Comparison of ENCODE assay signal across 22 cellular contexts in the genomic region with DNA sequence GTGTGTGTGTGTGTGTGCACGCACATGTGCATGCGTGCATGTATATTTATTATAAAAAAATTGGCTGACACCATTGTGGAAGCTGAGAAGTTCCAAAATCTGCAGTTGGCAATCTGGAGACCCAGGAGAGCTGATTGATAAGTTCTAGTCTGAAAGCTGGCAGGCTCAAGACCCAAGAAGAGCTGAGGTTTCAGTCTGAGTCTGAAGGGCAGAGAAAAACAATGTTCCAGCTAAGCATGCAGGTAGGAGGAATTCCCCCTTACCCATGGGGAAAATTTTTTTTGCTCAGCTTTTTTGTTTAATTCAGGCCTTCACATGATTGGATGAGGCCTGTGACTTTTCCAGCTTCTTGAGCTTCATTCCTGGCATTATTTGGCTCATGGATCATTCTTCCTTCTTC. TPM values are rescaled to one million over a fixed set of nuclear protein-coding genes. Genes with fewer than 3 reads are reported as not detected.
DNase-seq lines count a peak whose midpoint lies in the region; ATAC-seq and TF ChIP-seq lines count a peak whose summit lies in the region.
"Had no signal": no experiment of that assay in that cellular context is flagged by ENCODE, and none has a peak within 500 bp of the region (broad histone marks: within the 10 kb centered on the region; RNA-seq: fewer than 3 reads in every experiment).

No MANE protein-coding gene starts in this region.

- no peak for DNase-seq in mesothelial cell of epicardium (ENCODE audit: low spot score in 2 of 2, unreplicated experiment in 2 of 2)
- DNase-seq in activated CD4-positive, alpha-beta T cell treated with anti-CD3 and anti-CD28 coated beads for 48 hours, result no peak
- DNase-seq: C1 segment of cervical spinal cord, H7, HFFc6, KBM-7, MV-4-11, NCI-H187 treated with DMSO at 0.1 percent for 48 hours, NCI-H2227 treated with DMSO at 0.1 percent for 48 hours, NCI-H510A treated with DMSO at 0.1 percent for 48 hours, NCI-H774, OCI-M1, RPMI8226, SHP77 treated with DMSO at 0.1 percent for 48 hours, SK-N-SH had no signal

- peak; percentile 79 for ATAC-seq in GM18907 (IDR thresholded peaks at IDR 0.05; ENCODE audit: unreplicated experiment)
- peak; percentile 91 for ATAC-seq in HG02610 (IDR thresholded peaks at IDR 0.05; ENCODE audit: unreplicated experiment)
- peak; percentile 66 for ATAC-seq in HG03045 (IDR thresholded peaks at IDR 0.05; ENCODE audit: unreplicated experiment)
- ATAC-seq in GM19023 (IDR thresholded peaks at IDR 0.05; ENCODE audit: unreplicated experiment), result no peak
- ATAC-seq in HG02938 (IDR thresholded peaks at IDR 0.05; ENCODE audit: unreplicated experiment), result no peak
- ATAC-seq: HepG2 had no signal

- H3K27ac Mint-ChIP-seq in mesothelial cell of epicardium, result peak overlapping the region; percentile 89
- H3K27ac Mint-ChIP-seq: HFFc6; T-helper 2 cell treated with Interferon-gamma antibody and Interleukin-4, amounts not matched to agents 5 μg/mL and 100 μg/mL, for 36 hours had no signal

- H3K27me3 Mint-ChIP-seq in mesothelial cell of epicardium (ENCODE audit: low read depth), result no peaks in the 10 kb centered on the region

- peaks cover 51% of the 10 kb centered on the region for H3K4me1 Mint-ChIP-seq in mesothelial cell of epicardium

- H3K9me3 Mint-ChIP-seq in mesothelial cell of epicardium, result no peaks in the 10 kb centered on the region
- H3K9me3 Mint-ChIP-seq: HFFc6 had no signal

- no peak overlapping the region for H3K4me3 Mint-ChIP-seq in mesothelial cell of epicardium
- H3K4me3 Mint-ChIP-seq: HFFc6; T-helper 2 cell treated with Interferon-gamma antibody and Interleukin-4, amounts not matched to agents 5 μg/mL and 100 μg/mL, for 36 hours had no signal

- no peak for TF ChIP-seq CTCF in mesothelial cell of epicardium (IDR thresholded peaks at IDR 0.05; ENCODE audit: unreplicated experiment)

- H3K36me3 Mint-ChIP-seq in mesothelial cell of epicardium, result no peaks in the 10 kb centered on the region

RNA-seq across cellular contexts. Expression of a gene that starts 31.2 kb away (rescaled TPM):
- total RNA-seq in mesothelial cell of epicardium, result 0.07 TPM in 2 of 3 replicates, not detected in the other
- total RNA-seq: H7, HepG2, HFFc6 had no signal

Comparison
In these comparisons a context has a peak if more than half of its experiments do, and no peak if none do; other contexts are left out.
1. ATAC-seq: peak in GM18907 (single experiment), HG02610 (single experiment) and HG03045 (single experiment); none in GM19023 (single experiment) and HG02938 (single experiment).